In genomic region chr17:70251704-70252103, GRCh38 we compare ENCODE assay signal across 19 cellular contexts.
"Had no signal": no experiment of that assay in that cellular context is flagged by ENCODE, and none has a peak within 500 bp of the region (broad histone marks: within the 10 kb centered on the region; RNA-seq: fewer than 3 reads in every experiment).

No MANE protein-coding gene starts in this region.

- H3K4me3 ChIP-seq: ascending aorta, heart right ventricle, lower lobe of right lung, right lobe of liver, stomach, suprapubic skin, tibial nerve had no signal

- H3K9me3 ChIP-seq: ascending aorta, lower lobe of right lung, right lobe of liver, stomach, suprapubic skin had no signal

- H3K36me3 ChIP-seq: ascending aorta, heart right ventricle, lower lobe of right lung, right lobe of liver, stomach, suprapubic skin, tibial nerve had no signal

- H3K27ac ChIP-seq: ascending aorta, epithelial cell of prostate, heart right ventricle, lower lobe of right lung, right lobe of liver, stomach, suprapubic skin, tibial nerve, VCaP had no signal

- DNase-seq: activated CD4-positive, alpha-beta T cell treated with anti-CD3 and anti-CD28 coated beads, Interleukin-2, amount 10 ng/mL, durations not matched to agents 24 days and 14 days; activated CD8-positive, alpha-beta memory T cell treated with anti-CD3 and anti-CD28 coated beads, Interleukin-2, amount 10 ng/mL, durations not matched to agents 7 days and 5 days; activated CD8-positive, alpha-beta T cell treated with anti-CD3 and anti-CD28 coated beads for 36 hours; cerebellar nuclear complex; heart right ventricle; kidney; lower lobe of right lung; naive thymus-derived CD4-positive, alpha-beta T cell; occipital lobe; posterior cingulate gyrus; right lobe of liver; small intestine; stimulated activated CD4-positive, alpha-beta T cell treated with anti-CD3 and anti-CD28 coated beads, Interleukin-2, amount 100 ng/mL, for 24 hours; stomach had no signal

- H3K27me3 ChIP-seq: ascending aorta, heart right ventricle, right lobe of liver, stomach, suprapubic skin, tibial nerve had no signal

- H3K4me1 ChIP-seq: ascending aorta, heart right ventricle, lower lobe of right lung, right lobe of liver, stomach, suprapubic skin, tibial nerve had no signal
